In the genomic region with DNA sequence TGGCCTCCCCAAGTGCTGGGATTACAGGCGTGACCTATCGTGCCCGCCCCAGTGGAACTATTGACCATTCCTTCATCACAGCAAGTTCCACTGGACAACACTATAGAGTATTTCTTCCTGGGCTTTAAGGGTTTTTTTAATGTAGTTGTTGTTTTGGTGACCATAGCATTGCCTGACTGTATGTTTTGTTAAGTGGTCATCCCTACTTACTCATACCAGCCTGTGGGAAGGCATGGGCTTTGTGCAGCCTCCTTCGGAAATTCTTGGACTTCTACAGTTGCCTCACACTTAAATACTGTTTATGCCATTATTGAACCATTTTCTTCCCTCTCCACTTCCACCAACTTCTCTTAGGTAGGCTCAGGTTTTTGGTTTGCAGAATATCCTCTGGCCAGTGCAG, we compare ENCODE assay signal across 21 cellular contexts. TPM values are rescaled to one million over a fixed set of nuclear protein-coding genes. Genes with fewer than 3 reads are reported as not detected.
DNase-seq lines count a peak whose midpoint lies in the region; ATAC-seq and TF ChIP-seq lines count a peak whose summit lies in the region.
"Had no signal": no experiment of that assay in that cellular context is flagged by ENCODE, and none has a peak within 500 bp of the region (broad histone marks: within the 10 kb centered on the region; RNA-seq: fewer than 3 reads in every experiment).

No MANE protein-coding gene starts in this region.

- no peaks in the 10 kb centered on the region for H3K27me3 Mint-ChIP-seq in CD4-positive, CD25-positive, alpha-beta regulatory T cell
- H3K27me3 Mint-ChIP-seq: activated naive CD4-positive, alpha-beta T cell treated with anti-CD3 and anti-CD28 coated beads, Interleukin-2, amount 10 ng/mL, durations not matched to agents 7 days and 5 days had no signal

- H3K36me3 ChIP-seq in CD4-positive, CD25-positive, alpha-beta regulatory T cell (ENCODE audit: control insufficient read depth, insufficient read depth, low read length): peaks cover 76% of the 10 kb centered on the region

- H3K27me3 ChIP-seq in CD4-positive, CD25-positive, alpha-beta regulatory T cell (ENCODE audit: control insufficient read depth, insufficient read depth, low read length): no peaks in the 10 kb centered on the region
- H3K27me3 ChIP-seq: right lobe of liver had no signal

- H3K27ac ChIP-seq in CD4-positive, CD25-positive, alpha-beta regulatory T cell (ENCODE audit: insufficient read depth, low read length, poor library complexity, severe bottlenecking): no peak overlapping the region
- H3K27ac ChIP-seq: HL-60, right lobe of liver had no signal

- intact Hi-C loops in lower leg skin (cut with DNase I; ENCODE audit: low total_unique reads): no loop called here

- peaks cover 0 to 5% (median 2%) of the 10 kb centered on the region in 4 donors for H3K4me1 Mint-ChIP-seq in CD4-positive, CD25-positive, alpha-beta regulatory T cell
- H3K4me1 Mint-ChIP-seq: activated naive CD4-positive, alpha-beta T cell treated with anti-CD3 and anti-CD28 coated beads, Interleukin-2, amount 10 ng/mL, durations not matched to agents 7 days and 5 days had no signal

- TF ChIP-seq POLR2A in lower leg skin (IDR thresholded peaks at IDR 0.05): no peak

- no peaks in the 10 kb centered on the region for H3K9me3 Mint-ChIP-seq in CD4-positive, CD25-positive, alpha-beta regulatory T cell
- H3K9me3 Mint-ChIP-seq: activated naive CD4-positive, alpha-beta T cell treated with anti-CD3 and anti-CD28 coated beads, Interleukin-2, amount 10 ng/mL, durations not matched to agents 7 days and 5 days had no signal

- peaks cover 37% of the 10 kb centered on the region for H3K36me3 Mint-ChIP-seq in CD4-positive, CD25-positive, alpha-beta regulatory T cell

- H3K27ac Mint-ChIP-seq in CD4-positive, CD25-positive, alpha-beta regulatory T cell: peak overlapping the region in 2 of 3 donors; percentile 50 to 73
- H3K27ac Mint-ChIP-seq: activated naive CD4-positive, alpha-beta T cell treated with anti-CD3 and anti-CD28 coated beads, Interleukin-2, amount 10 ng/mL, durations not matched to agents 7 days and 5 days had no signal

- no peak overlapping the region for H3K4me3 ChIP-seq in CD4-positive, CD25-positive, alpha-beta regulatory T cell (ENCODE audit: low read depth, low read length)
- no peak overlapping the region for H3K4me3 ChIP-seq in lower leg skin (ENCODE audit: low read depth, poor library complexity, severe bottlenecking)
- H3K4me3 ChIP-seq: right lobe of liver had no signal

- no peaks in the 10 kb centered on the region for H3K4me1 ChIP-seq in CD4-positive, CD25-positive, alpha-beta regulatory T cell (ENCODE audit: control insufficient read depth, insufficient read depth, low read length, poor library complexity, severe bottlenecking)

- WGBS in lower leg skin, 2 donors: 99% methylated on average over 4 of the region's 4 CpGs

- no peaks in the 10 kb centered on the region for H3K9me3 ChIP-seq in CD4-positive, CD25-positive, alpha-beta regulatory T cell (ENCODE audit: control insufficient read depth in 2 of 2, low read length in 2 of 2)
- H3K9me3 ChIP-seq: right lobe of liver had no signal

- DNase-seq in CD4-positive, CD25-positive, alpha-beta regulatory T cell: no peak
- DNase-seq in LHCN-M2 (ENCODE audit: low read depth) (peak; percentile 88), fibroblast of gingiva (ENCODE audit: low read depth) (peak; percentile 45), renal cortical epithelial cell (ENCODE audit: low read depth) (peak; percentile 45), D341Med (ENCODE audit: low spot score) (no peak), SIG-M5 (lab: John Stamatoyannopoulos, UW) (no peak), lower leg skin (ENCODE audit: low spot score in 2 of 2) (no peak)
- DNase-seq: activated naive CD4-positive, alpha-beta T cell treated with anti-CD3 and anti-CD28 coated beads, Interleukin-2, amount 10 ng/mL, durations not matched to agents 7 days and 5 days; DMS 273 treated with DMSO at 0.1 percent for 48 hours; GOT3; KG1; NCI-H1092; NCI-H2081 treated with DMSO at 0.1 percent for 48 hours; NCI-H526 treated with DMSO at 0.1 percent for 48 hours; occipital lobe; right lobe of liver; stimulated activated CD4-positive, alpha-beta T cell treated with anti-CD3 and anti-CD28 coated beads, Interleukin-4, amount 100 ng/mL, for 1 hour; T1000 had no signal

- no peak for ATAC-seq in CD4-positive, CD25-positive, alpha-beta regulatory T cell (ENCODE audit: low read depth in 2 of 2)
- ATAC-seq in HG02973 (IDR thresholded peaks at IDR 0.05; ENCODE audit: unreplicated experiment): no peak
- ATAC-seq: left lobe of liver, right lobe of liver had no signal

- H3K4me3 Mint-ChIP-seq in CD4-positive, CD25-positive, alpha-beta regulatory T cell: no peak overlapping the region
- H3K4me3 Mint-ChIP-seq: activated naive CD4-positive, alpha-beta T cell treated with anti-CD3 and anti-CD28 coated beads, Interleukin-2, amount 10 ng/mL, durations not matched to agents 7 days and 5 days had no signal

- no peak for TF ChIP-seq CTCF in lower leg skin (IDR thresholded peaks at IDR 0.05)

RNA-seq across cellular contexts. Expression of a gene that starts 19.9 kb away (rescaled TPM):
- 0.22 TPM for total RNA-seq in CD4-positive, CD25-positive, alpha-beta regulatory T cell
- not detected for polyA plus RNA-seq in CD4-positive, CD25-positive, alpha-beta regulatory T cell
- 33.5 and 37.4 TPM in 2 replicates for total RNA-seq in LHCN-M2 (2014; rRNA removed)
- polyA plus RNA-seq in LHCN-M2 (2012): 26.0 TPM
- total RNA-seq in renal cortical epithelial cell: 16.0 and 79.8 TPM in 2 replicates
- total RNA-seq in lower leg skin: 1 to 10 TPM in 1 of 4 donors, under 1 TPM in 3; 0.42 to 1.4 (median 0.46) TPM

RNA-seq across cellular contexts. Expression of a gene that starts 48.8 kb away (rescaled TPM):
- total RNA-seq in CD4-positive, CD25-positive, alpha-beta regulatory T cell: 39.8 TPM
- 1 to 10 TPM; 3.8 to 4.3 (median 4.2) TPM for polyA plus RNA-seq in CD4-positive, CD25-positive, alpha-beta regulatory T cell
- total RNA-seq in LHCN-M2 (2014; rRNA removed): 9.2 and 12.2 TPM in 2 replicates
- 15.5 TPM for polyA plus RNA-seq in LHCN-M2 (2012)
- total RNA-seq in renal cortical epithelial cell: 2.4 and 16.8 TPM in 2 replicates
- 10 to 100 TPM; 15.8 to 25.5 (median 21.1) TPM for total RNA-seq in lower leg skin

Comparison
In these comparisons a context has a peak if more than half of its experiments do, and no peak if none do; other contexts are left out.
1. DNase-seq: peak in LHCN-M2 (single experiment), fibroblast of gingiva (single experiment) and renal cortical epithelial cell (single experiment); none in CD4-positive, CD25-positive, alpha-beta regulatory T cell (0 of 3), D341Med (single experiment), SIG-M5 (single experiment) and lower leg skin (0 of 2).